19 cellular contexts compared by ENCODE assay signal in genomic region chr12:24398605-24399004, GRCh38.
DNase-seq lines count a peak whose midpoint lies in the region; ATAC-seq lines count a peak whose summit lies in the region.
"Had no signal": no experiment of that assay in that cellular context is flagged by ENCODE, and none has a peak within 500 bp of the region (broad histone marks: within the 10 kb centered on the region; RNA-seq: fewer than 3 reads in every experiment).

No MANE protein-coding gene starts in this region.

- peak overlapping the region; percentile 24; the same call in 1 of the 2 replicates for H3K4me2 ChIP-seq in BLaER1
- H3K4me2 ChIP-seq: SK-N-SH had no signal

- DNase-seq in activated T-cell treated with anti-CD3 and anti-CD28 coated beads, Interleukin-2, amount 50 U/mL, for 4 hours: no peak
- DNase-seq in AG20443 (ENCODE audit: low spot score) (no peak), head of caudate nucleus (no peak), NCI-H526 (lab: John Stamatoyannopoulos, UW) (no peak)
- DNase-seq: 8988T; activated T-cell treated with anti-CD3 and anti-CD28 coated beads, Interleukin-2, amount 50 U/mL, for 72 hours; anterior cingulate cortex; effector CD4-positive, alpha-beta T cell; gastrocnemius medialis; kidney; natural killer cell; NCI-H2029; SK-N-SH; thyroid gland had no signal

- no peaks in the 10 kb centered on the region for H4K20me1 ChIP-seq in BLaER1

- no peaks in the 10 kb centered on the region for H3K9me3 ChIP-seq in BLaER1
- H3K9me3 ChIP-seq: gastrocnemius medialis, SK-N-SH, thyroid gland had no signal

- no peaks in the 10 kb centered on the region for H3K9me3 Mint-ChIP-seq in IgD-negative memory B cell
- no peaks in the 10 kb centered on the region for H3K9me3 Mint-ChIP-seq in activated T-cell treated with anti-CD3 and anti-CD28 coated beads, Interleukin-2, amount 50 U/mL, for 4 hours
- H3K9me3 Mint-ChIP-seq: activated T-cell treated with anti-CD3 and anti-CD28 coated beads, Interleukin-2, amount 50 U/mL, for 72 hours had no signal

- H3K4me3 Mint-ChIP-seq in IgD-negative memory B cell: peak overlapping the region; percentile 6 to 78 (median 62)
- H3K4me3 Mint-ChIP-seq in activated T-cell treated with anti-CD3 and anti-CD28 coated beads, Interleukin-2, amount 50 U/mL, for 4 hours: no peak overlapping the region
- H3K4me3 Mint-ChIP-seq: activated T-cell treated with anti-CD3 and anti-CD28 coated beads, Interleukin-2, amount 50 U/mL, for 72 hours; natural killer cell had no signal

- intact Hi-C loops in head of caudate nucleus (cut with DNase I): no loop called here

- no peak overlapping the region for H3K27ac ChIP-seq in BLaER1
- H3K27ac ChIP-seq: gastrocnemius medialis, thyroid gland had no signal

- H3K4me1 Mint-ChIP-seq in IgD-negative memory B cell: peaks cover 6 to 7% (median 7%) of the 10 kb centered on the region in 3 donors
- no peaks in the 10 kb centered on the region for H3K4me1 Mint-ChIP-seq in activated T-cell treated with anti-CD3 and anti-CD28 coated beads, Interleukin-2, amount 50 U/mL, for 4 hours (ENCODE audit: low read depth)

- no peaks in the 10 kb centered on the region for H3K27me3 Mint-ChIP-seq in IgD-negative memory B cell
- no peaks in the 10 kb centered on the region for H3K27me3 Mint-ChIP-seq in activated T-cell treated with anti-CD3 and anti-CD28 coated beads, Interleukin-2, amount 50 U/mL, for 4 hours (ENCODE audit: low read depth)

- H3K4me3 ChIP-seq in BLaER1: no peak overlapping the region
- H3K4me3 ChIP-seq: gastrocnemius medialis, thyroid gland had no signal

- peaks cover 4% of the 10 kb centered on the region; the same call in 1 of the 2 replicates for H3K4me1 ChIP-seq in BLaER1
- H3K4me1 ChIP-seq: gastrocnemius medialis, thyroid gland had no signal

- no peaks in the 10 kb centered on the region for H3K36me3 ChIP-seq in BLaER1
- H3K36me3 ChIP-seq: gastrocnemius medialis, thyroid gland had no signal

- peak overlapping the region in 1 of 3 donors; percentile 25 for H3K27ac Mint-ChIP-seq in IgD-negative memory B cell
- H3K27ac Mint-ChIP-seq: activated T-cell treated with anti-CD3 and anti-CD28 coated beads, Interleukin-2, amount 50 U/mL, for 72 hours; natural killer cell had no signal

- H3K27me3 ChIP-seq in BLaER1: no peaks in the 10 kb centered on the region
- H3K27me3 ChIP-seq: gastrocnemius medialis, thyroid gland had no signal

- no peaks in the 10 kb centered on the region for H3K36me3 Mint-ChIP-seq in IgD-negative memory B cell
- no peaks in the 10 kb centered on the region for H3K36me3 Mint-ChIP-seq in activated T-cell treated with anti-CD3 and anti-CD28 coated beads, Interleukin-2, amount 50 U/mL, for 4 hours (ENCODE audit: insufficient read depth)
- H3K36me3 Mint-ChIP-seq: natural killer cell had no signal

- no peak overlapping the region for H3K9ac ChIP-seq in BLaER1
- H3K9ac ChIP-seq: SK-N-SH had no signal

- ATAC-seq in GM19438 (IDR thresholded peaks at IDR 0.05; ENCODE audit: low read depth, unreplicated experiment) (peak; percentile 85), HG02938 (IDR thresholded peaks at IDR 0.05; ENCODE audit: unreplicated experiment) (peak; percentile 86)
- no peak for ATAC-seq in activated T-cell treated with anti-CD3 and anti-CD28 coated beads, Interleukin-2, amount 50 U/mL, for 4 hours
- ATAC-seq: activated T-cell treated with anti-CD3 and anti-CD28 coated beads, Interleukin-2, amount 50 U/mL, for 72 hours; gastrocnemius medialis; HCT116 had no signal

Comparison
In these comparisons a context has a peak if more than half of its experiments do, and no peak if none do; other contexts are left out.
1. ATAC-seq: peak in GM19438 (single experiment) and HG02938 (single experiment); none in activated T-cell treated with anti-CD3 and anti-CD28 coated beads, Interleukin-2, amount 50 U/mL, for 4 hours (0 of 2).